In the genomic region with DNA sequence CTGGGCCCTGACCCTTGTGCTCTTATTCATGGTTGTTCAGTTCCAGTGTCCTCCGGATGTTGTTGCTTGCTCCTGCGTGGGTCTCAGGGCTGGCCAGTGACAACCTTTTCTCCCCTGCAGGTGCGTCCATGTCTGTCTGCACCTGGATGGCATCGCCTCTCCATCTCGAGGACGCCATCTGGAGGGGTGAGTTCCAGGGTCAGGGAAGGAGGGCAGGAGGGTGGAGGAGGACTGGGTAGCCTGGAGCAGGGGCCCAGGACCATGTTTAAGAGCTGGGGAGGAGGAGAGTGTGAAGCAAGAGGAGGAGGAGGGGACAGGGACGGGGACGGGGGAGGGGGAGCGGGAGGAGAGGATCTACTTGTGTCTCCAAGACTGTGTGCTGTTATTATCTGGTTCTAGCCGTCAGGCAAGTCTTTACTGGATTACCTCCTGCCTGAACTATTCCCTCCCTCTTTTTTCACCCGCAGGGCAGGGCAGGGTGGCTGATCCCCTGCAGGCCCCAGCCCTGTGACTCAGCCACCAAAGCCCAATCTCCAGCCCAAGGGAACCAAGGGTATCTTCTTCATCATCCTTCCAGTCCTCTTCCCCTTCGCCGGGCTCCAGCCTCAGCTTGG, we compare ENCODE assay signal across 1 cellular context.
TF ChIP-seq lines count a peak whose summit lies in the region.

No MANE protein-coding gene starts in this region.

TF ChIP-seq in WTC11, 78 proteins besides CTCF, POLR2A, EP300 and RAD21 (continued from another document):
- TF ChIP-seq, protein P1, sequence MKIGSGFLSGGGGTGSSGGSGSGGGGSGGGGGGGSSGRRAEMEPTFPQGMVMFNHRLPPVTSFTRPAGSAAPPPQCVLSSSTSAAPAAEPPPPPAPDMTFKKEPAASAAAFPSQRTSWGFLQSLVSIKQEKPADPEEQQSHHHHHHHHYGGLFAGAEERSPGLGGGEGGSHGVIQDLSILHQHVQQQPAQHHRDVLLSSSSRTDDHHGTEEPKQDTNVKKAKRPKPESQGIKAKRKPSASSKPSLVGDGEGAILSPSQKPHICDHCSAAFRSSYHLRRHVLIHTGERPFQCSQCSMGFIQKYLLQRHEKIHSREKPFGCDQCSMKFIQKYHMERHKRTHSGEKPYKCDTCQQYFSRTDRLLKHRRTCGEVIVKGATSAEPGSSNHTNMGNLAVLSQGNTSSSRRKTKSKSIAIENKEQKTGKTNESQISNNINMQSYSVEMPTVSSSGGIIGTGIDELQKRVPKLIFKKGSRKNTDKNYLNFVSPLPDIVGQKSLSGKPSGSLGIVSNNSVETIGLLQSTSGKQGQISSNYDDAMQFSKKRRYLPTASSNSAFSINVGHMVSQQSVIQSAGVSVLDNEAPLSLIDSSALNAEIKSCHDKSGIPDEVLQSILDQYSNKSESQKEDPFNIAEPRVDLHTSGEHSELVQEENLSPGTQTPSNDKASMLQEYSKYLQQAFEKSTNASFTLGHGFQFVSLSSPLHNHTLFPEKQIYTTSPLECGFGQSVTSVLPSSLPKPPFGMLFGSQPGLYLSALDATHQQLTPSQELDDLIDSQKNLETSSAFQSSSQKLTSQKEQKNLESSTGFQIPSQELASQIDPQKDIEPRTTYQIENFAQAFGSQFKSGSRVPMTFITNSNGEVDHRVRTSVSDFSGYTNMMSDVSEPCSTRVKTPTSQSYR (CRISPR knock-in tag; IDR thresholded peaks at IDR 0.05), result no peak
- 0 out of 2 replicates have a peak, but pooled peaks have one; percentile 38 for TF ChIP-seq ZNF263 (CRISPR knock-in tag; IDR thresholded peaks at IDR 0.05; ENCODE audit: low read depth)
- TF ChIP-seq, protein P2, sequence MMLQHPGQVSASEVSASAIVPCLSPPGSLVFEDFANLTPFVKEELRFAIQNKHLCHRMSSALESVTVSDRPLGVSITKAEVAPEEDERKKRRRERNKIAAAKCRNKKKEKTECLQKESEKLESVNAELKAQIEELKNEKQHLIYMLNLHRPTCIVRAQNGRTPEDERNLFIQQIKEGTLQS (CRISPR knock-in tag; conservative IDR thresholded peaks at IDR 0.05), result no peak
